14 cellular contexts compared by ENCODE assay signal in the genomic region with DNA sequence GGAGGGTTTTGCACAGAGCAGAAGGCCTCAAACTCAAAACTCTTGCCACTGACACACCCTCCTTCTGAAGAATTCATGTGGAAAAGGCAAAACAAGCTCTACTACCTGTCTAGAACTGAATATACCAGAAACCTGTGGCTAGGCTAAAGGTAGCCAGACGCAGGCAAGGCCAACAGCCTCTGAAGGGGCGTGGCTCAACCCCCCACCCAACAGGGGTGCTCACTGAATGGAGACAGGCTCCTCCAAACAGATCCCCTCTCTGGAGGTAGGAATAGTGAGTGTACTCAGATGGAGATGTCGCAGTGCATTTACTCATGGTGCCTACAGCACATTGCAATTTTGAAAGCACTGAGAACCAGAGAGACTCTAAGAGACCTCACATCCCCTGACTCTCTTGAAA. TPM values are rescaled to one million over a fixed set of nuclear protein-coding genes. Genes with fewer than 3 reads are reported as not detected.
DNase-seq lines count a peak whose midpoint lies in the region; ATAC-seq, FAIRE-seq and TF ChIP-seq lines count a peak whose summit lies in the region.
"Had no signal": no experiment of that assay in that cellular context is flagged by ENCODE, and none has a peak within 500 bp of the region (broad histone marks: within the 10 kb centered on the region; RNA-seq: fewer than 3 reads in every experiment).

No MANE protein-coding gene starts in this region.

- no peak overlapping the region for H2AFZ ChIP-seq in neural progenitor cell (replicated peaks)

- H3K36me3 ChIP-seq in colonic mucosa, result no peaks in the 10 kb centered on the region
- H3K36me3 ChIP-seq in neural progenitor cell, result no peaks in the 10 kb centered on the region

- H3K4me3 ChIP-seq in colonic mucosa (no peak overlapping the region), neural progenitor cell (no peak overlapping the region)

- H3K27me3 Mint-ChIP-seq in T-helper 2 cell treated with Interferon-gamma antibody and Interleukin-4, amounts not matched to agents 5 μg/mL and 100 μg/mL, for 36 hours (ENCODE audit: low read depth), result no peaks in the 10 kb centered on the region
- no peaks in the 10 kb centered on the region for H3K27me3 Mint-ChIP-seq in stimulated activated naive CD8-positive, alpha-beta T cell treated with anti-CD3 and anti-CD28 coated beads, Interleukin-15, amount 100 ng/mL, for 72 hours
- peaks cover 12% of the 10 kb centered on the region for H3K27me3 Mint-ChIP-seq in neural progenitor cell (ENCODE audit: insufficient read depth, low read depth)

- no peak for FAIRE-seq in urothelium cell line (lab: Jason Lieb, UNC)
- FAIRE-seq: endometrium had no signal

- H3K9me3 ChIP-seq in colonic mucosa (no peaks in the 10 kb centered on the region), neural progenitor cell (ENCODE audit: low read depth) (no peaks in the 10 kb centered on the region)

- H4K20me1 ChIP-seq in neural progenitor cell (ENCODE audit: low read depth), result no peaks in the 10 kb centered on the region

- ATAC-seq in stimulated activated naive CD8-positive, alpha-beta T cell treated with anti-CD3 and anti-CD28 coated beads, Interleukin-15, amount 100 ng/mL, for 72 hours, result no peak

- DNase-seq in activated effector memory CD4-positive, alpha-beta T cell treated with anti-CD3 and anti-CD28 coated beads, Interleukin-2, amount 50 U/mL, for 16 hours, result peak; percentile 72
- no peak for DNase-seq in activated effector memory CD4-positive, alpha-beta T cell treated with Interleukin-2 at 50 U/mL for 16 hours
- no peak for DNase-seq in T-helper 2 cell treated with Interferon-gamma antibody and Interleukin-4, amounts not matched to agents 5 μg/mL and 100 μg/mL, for 36 hours (ENCODE audit: low spot score)
- DNase-seq in colonic mucosa, result no peak
- peak in 1 of 2 donors; percentile 57 for DNase-seq in stimulated activated naive CD8-positive, alpha-beta T cell treated with anti-CD3 and anti-CD28 coated beads, Interleukin-15, amount 100 ng/mL, for 72 hours
- DNase-seq in NCI-H1092 treated with DMSO at 0.1 percent for 48 hours (lab: John Stamatoyannopoulos, UW), result no peak
- no peak for DNase-seq in neural progenitor cell (ENCODE audit: low spot score)
- DNase-seq in urothelium cell line (ENCODE audit: low spot score), result no peak
- DNase-seq: foreskin melanocyte, mammary epithelial cell, MV-4-11, NCI-H2171 treated with DMSO at 0.1 percent for 48 hours had no signal

- H3K27ac ChIP-seq in colonic mucosa (peak overlapping the region; percentile 1), neural progenitor cell (no peak overlapping the region)
- H3K27ac ChIP-seq: VCaP had no signal

- H3K4me2 ChIP-seq in neural progenitor cell, result no peak overlapping the region

- peak overlapping the region; percentile 82 for H3K4me3 Mint-ChIP-seq in T-helper 2 cell treated with Interferon-gamma antibody and Interleukin-4, amounts not matched to agents 5 μg/mL and 100 μg/mL, for 36 hours
- peak overlapping the region; percentile 71 to 84 for H3K4me3 Mint-ChIP-seq in stimulated activated naive CD8-positive, alpha-beta T cell treated with anti-CD3 and anti-CD28 coated beads, Interleukin-15, amount 100 ng/mL, for 72 hours
- no peak overlapping the region for H3K4me3 Mint-ChIP-seq in neural progenitor cell

- H3K79me2 ChIP-seq in neural progenitor cell (ENCODE audit: low read depth), result peaks cover 14% of the 10 kb centered on the region

- H3K4me1 ChIP-seq in colonic mucosa, result no peaks in the 10 kb centered on the region
- H3K4me1 ChIP-seq in neural progenitor cell, result peaks cover 9% of the 10 kb centered on the region

- H3K9me3 Mint-ChIP-seq in T-helper 2 cell treated with Interferon-gamma antibody and Interleukin-4, amounts not matched to agents 5 μg/mL and 100 μg/mL, for 36 hours, result no peaks in the 10 kb centered on the region
- no peaks in the 10 kb centered on the region for H3K9me3 Mint-ChIP-seq in stimulated activated naive CD8-positive, alpha-beta T cell treated with anti-CD3 and anti-CD28 coated beads, Interleukin-15, amount 100 ng/mL, for 72 hours
- no peaks in the 10 kb centered on the region for H3K9me3 Mint-ChIP-seq in neural progenitor cell

- H3K9ac ChIP-seq in colonic mucosa (ENCODE audit: low read depth in 2 of 2, low read length in 2 of 2) (peak overlapping the region in 1 of 2 donors; percentile 9), neural progenitor cell (no peak overlapping the region)

- intact Hi-C loops in colonic mucosa (cut with DNase I), result loop anchor here (10.0 kb wide), 1 partner anchor 100 kb away; no protein-coding TSS in a partner anchor

- peaks cover 15% of the 10 kb centered on the region for H3K36me3 Mint-ChIP-seq in T-helper 2 cell treated with Interferon-gamma antibody and Interleukin-4, amounts not matched to agents 5 μg/mL and 100 μg/mL, for 36 hours (ENCODE audit: low read depth)
- H3K36me3 Mint-ChIP-seq in neural progenitor cell, result no peaks in the 10 kb centered on the region

- peaks cover 58% of the 10 kb centered on the region for H3K4me1 Mint-ChIP-seq in T-helper 2 cell treated with Interferon-gamma antibody and Interleukin-4, amounts not matched to agents 5 μg/mL and 100 μg/mL, for 36 hours (ENCODE audit: low read depth)
- peaks cover 62% of the 10 kb centered on the region for H3K4me1 Mint-ChIP-seq in stimulated activated naive CD8-positive, alpha-beta T cell treated with anti-CD3 and anti-CD28 coated beads, Interleukin-15, amount 100 ng/mL, for 72 hours
- peaks cover 8% of the 10 kb centered on the region for H3K4me1 Mint-ChIP-seq in neural progenitor cell

- peaks cover 15% of the 10 kb centered on the region for H3F3A ChIP-seq in neural progenitor cell (ENCODE audit: low read depth)

- peak overlapping the region; percentile 82 for H3K27ac Mint-ChIP-seq in T-helper 2 cell treated with Interferon-gamma antibody and Interleukin-4, amounts not matched to agents 5 μg/mL and 100 μg/mL, for 36 hours
- H3K27ac Mint-ChIP-seq in stimulated activated naive CD8-positive, alpha-beta T cell treated with anti-CD3 and anti-CD28 coated beads, Interleukin-15, amount 100 ng/mL, for 72 hours, result peak overlapping the region; percentile 20 to 66
- no peak overlapping the region for H3K27ac Mint-ChIP-seq in neural progenitor cell

- H3K27me3 ChIP-seq in colonic mucosa (no peaks in the 10 kb centered on the region), neural progenitor cell (peaks cover 29% of the 10 kb centered on the region)

- TF ChIP-seq CTCF in colonic mucosa (IDR thresholded peaks at IDR 0.05) (no peak), neural progenitor cell (IDR thresholded peaks at IDR 0.05) (no peak)

RNA-seq across cellular contexts. Expression of a gene that starts 3.0 kb away (rescaled TPM):
- total RNA-seq in colonic mucosa, result 10 to 100 TPM; 13.9 to 40.5 TPM
- 18.6 and 35.4 TPM in 2 replicates for total RNA-seq in neural progenitor cell (ENCODE audit: low replicate concordance)
